In the genomic region with DNA sequence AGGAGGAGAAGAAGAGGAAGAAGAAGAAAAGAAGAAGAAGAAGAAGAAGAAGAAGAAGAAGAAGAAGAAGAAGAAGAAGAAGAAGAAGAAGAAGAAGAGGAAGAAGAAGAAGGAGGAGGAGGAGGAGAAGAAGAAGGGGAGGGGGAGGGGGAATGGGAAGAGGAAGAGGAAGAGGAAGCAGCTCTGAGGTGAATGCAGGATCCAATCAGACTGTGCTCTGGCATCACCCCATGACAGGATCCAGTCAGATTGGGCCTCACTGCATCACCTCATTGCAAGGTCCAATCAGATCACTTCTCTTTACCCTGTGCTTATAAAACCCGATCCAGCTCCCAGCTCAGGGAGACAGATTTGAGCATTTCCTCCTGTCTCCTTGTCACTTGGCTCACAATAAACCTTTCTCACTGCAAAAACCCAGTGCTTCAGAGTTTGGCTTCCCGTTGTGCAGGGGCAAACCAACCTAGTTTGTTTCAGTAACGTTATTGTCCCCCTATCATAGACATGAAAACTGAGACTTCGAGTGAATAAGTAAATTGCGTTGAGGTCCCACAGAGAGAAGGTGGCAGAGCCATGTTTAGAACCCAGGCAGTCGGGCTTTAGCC, we compare ENCODE assay signal across 21 cellular contexts. TPM values are rescaled to one million over a fixed set of nuclear protein-coding genes. Genes with fewer than 3 reads are reported as not detected.
DNase-seq lines count a peak whose midpoint lies in the region; TF ChIP-seq lines count a peak whose summit lies in the region.
"Had no signal": no experiment of that assay in that cellular context is flagged by ENCODE, and none has a peak within 500 bp of the region (broad histone marks: within the 10 kb centered on the region; RNA-seq: fewer than 3 reads in every experiment).

No MANE protein-coding gene starts in this region.

- intact Hi-C loops in tibial artery (cut with DNase I; ENCODE audit: low total_unique reads) = no loop called here

- H3K4me3 Mint-ChIP-seq in endodermal cell = no peak overlapping the region
- H3K4me3 Mint-ChIP-seq: mesothelial cell of epicardium had no signal

- no peaks in the 10 kb centered on the region for H3K79me2 ChIP-seq in DOHH2 (ENCODE audit: control insufficient read depth, low read length)

- WGBS in endodermal cell (ENCODE audit: insufficient coverage in 1 of 2, insufficient read length in 1 of 2), 2 experiments = 93 to 94% methylated on average over 5 to 6 of the region's 6 CpGs

- H3K36me3 Mint-ChIP-seq in endodermal cell (ENCODE audit: low read depth) = no peaks in the 10 kb centered on the region
- H3K36me3 Mint-ChIP-seq: mesothelial cell of epicardium had no signal

- H3K9me3 Mint-ChIP-seq in endodermal cell = no peaks in the 10 kb centered on the region

- no peak overlapping the region for H3K9ac ChIP-seq in endodermal cell (ENCODE audit: extremely low read depth, low read length, poor library complexity, severe bottlenecking)

- H3K4me3 ChIP-seq in DOHH2 (ENCODE audit: low read length) = peak overlapping the region; percentile 34
- no peak overlapping the region for H3K4me3 ChIP-seq in NB4 (ENCODE audit: low read depth, low read length)
- H3K4me3 ChIP-seq in endodermal cell (ENCODE audit: low read length) = peak overlapping the region; percentile 11
- H3K4me3 ChIP-seq in tibial artery = no peak overlapping the region

- TF ChIP-seq POLR2A in NB4 (IDR thresholded peaks at IDR 0.05; ENCODE audit: extremely low read depth, insufficient read length) = no peak

- H3K27me3 Mint-ChIP-seq in endodermal cell (ENCODE audit: insufficient read depth) = no peaks in the 10 kb centered on the region

- no peak overlapping the region for H3K27ac Mint-ChIP-seq in endodermal cell
- H3K27ac Mint-ChIP-seq: mesothelial cell of epicardium had no signal

- H3K4me1 Mint-ChIP-seq in endodermal cell = peaks cover 4% of the 10 kb centered on the region

- H3K4me1 ChIP-seq in DOHH2 (ENCODE audit: control insufficient read depth, low read length) (peaks cover 18% of the 10 kb centered on the region), endodermal cell (ENCODE audit: control insufficient read depth, insufficient read depth, low read length) (peaks cover 4% of the 10 kb centered on the region), tibial artery (peaks cover 0 to 39% (median 15%) of the 10 kb centered on the region in 4 donors)

- peak overlapping the region; percentile 5 for H3K4me2 ChIP-seq in DOHH2 (ENCODE audit: low read length)

- no peaks in the 10 kb centered on the region; the same call in 1 of the 2 replicates for H3F3A ChIP-seq in DOHH2 (ENCODE audit: control insufficient read depth, insufficient read depth)

- H3K27ac ChIP-seq in DOHH2 (ENCODE audit: low read depth, low read length) (peak overlapping the region; percentile 73), endodermal cell (ENCODE audit: low read depth, low read length) (no peak overlapping the region), tibial artery (peak overlapping the region in 1 of 2 donors; percentile 78)

- DNase-seq in DMS53 (lab: John Stamatoyannopoulos, UW) = peak; percentile 36
- no peak for DNase-seq in DMS53 treated with DMSO at 0.1 percent for 48 hours (lab: John Stamatoyannopoulos, UW; ENCODE audit: unreplicated experiment)
- DNase-seq in NB4 (ENCODE audit: low read depth) = peak; percentile 49
- DNase-seq in endodermal cell = no peak
- no peak for DNase-seq in midbrain (lab: John Stamatoyannopoulos, UW)
- DNase-seq in tibial artery = no peak
- DNase-seq in NCI-H1436 (lab: John Stamatoyannopoulos, UW) = no peak
- DNase-seq: 8988T; aorta; C1 segment of cervical spinal cord; DMS79 treated with DMSO at 0.1 percent for 48 hours; hippocampal formation; NCI-H2081; stimulated activated CD4-positive, alpha-beta T cell treated with anti-CD3 and anti-CD28 coated beads, Interleukin-15, amount 100 ng/mL, for 24 hours; stimulated activated naive CD4-positive, alpha-beta T cell had no signal

- H3K27me3 ChIP-seq in DOHH2 (ENCODE audit: control insufficient read depth, low read length) (no peaks in the 10 kb centered on the region), endodermal cell (ENCODE audit: control insufficient read depth, insufficient read depth, low read length, poor library complexity, severe bottlenecking) (no peaks in the 10 kb centered on the region), tibial artery (no peaks in the 10 kb centered on the region)

- H3K9me3 ChIP-seq in DOHH2 (ENCODE audit: control insufficient read depth, insufficient read depth, low read length) (peaks cover 17% of the 10 kb centered on the region), endodermal cell (ENCODE audit: control insufficient read depth, low read length) (no peaks in the 10 kb centered on the region), tibial artery (no peaks in the 10 kb centered on the region)

- H3K36me3 ChIP-seq in DOHH2 (ENCODE audit: control insufficient read depth, low read length) (peaks cover 8% of the 10 kb centered on the region), endodermal cell (ENCODE audit: control insufficient read depth, insufficient read depth, low read length) (no peaks in the 10 kb centered on the region), tibial artery (no peaks in the 10 kb centered on the region)
- H3K36me3 ChIP-seq: neutrophil had no signal

- no peaks in the 10 kb centered on the region for H3K9me2 ChIP-seq in DOHH2 (replicated peaks; ENCODE audit: control insufficient read depth, low read length)

- no peaks in the 10 kb centered on the region for H4K20me1 ChIP-seq in DOHH2 (ENCODE audit: control insufficient read depth, insufficient read depth, low read depth, low read length)

- no peak for TF ChIP-seq CTCF in DOHH2 (IDR thresholded peaks at IDR 0.05; ENCODE audit: low read depth, low read length, poor library complexity, severe bottlenecking)
- TF ChIP-seq CTCF in NB4 (IDR thresholded peaks at IDR 0.05; ENCODE audit: low read depth, low read length) = no peak
- TF ChIP-seq CTCF in endodermal cell (conservative IDR thresholded peaks at IDR 0.05) = no peak
- TF ChIP-seq CTCF in tibial artery (IDR thresholded peaks at IDR 0.05) = no peak

RNA-seq across cellular contexts. Expression of a gene that starts 28.6 kb away (rescaled TPM):
- total RNA-seq in endodermal cell = 100 to 1,000 TPM; 183 to 193 TPM
- polyA plus RNA-seq in endodermal cell (2013, experiment 1 of 2) = 155 TPM
- polyA plus RNA-seq in endodermal cell (2013, experiment 2 of 2) = 158 TPM

RNA-seq across cellular contexts. Expression of a gene that starts 46.6 kb away (rescaled TPM):
- total RNA-seq in endodermal cell = 10 to 100 TPM in 1 of 2 donors, 1 to 10 TPM in 1; 4.3 to 13.0 TPM
- polyA plus RNA-seq in endodermal cell (2013, experiment 1 of 2) = 13.4 TPM
- 11.1 TPM for polyA plus RNA-seq in endodermal cell (2013, experiment 2 of 2)
- total RNA-seq: kidney epithelial cell; MCF 10A; T-helper 1 cell treated with Interleukin-12 subunit alpha and Interleukin-12 subunit beta and Interleukin-4 antibody, amounts not matched to agents 30 ng/mL and 1 ng/mL, for 36 hours had no signal

RNA-seq across cellular contexts. Expression of a gene that starts 52.9 kb away (rescaled TPM):
- 100 to 1,000 TPM; 129 to 142 TPM for total RNA-seq in endodermal cell
- polyA plus RNA-seq in endodermal cell (2013, experiment 1 of 2) = 57.0 TPM
- 41.6 TPM for polyA plus RNA-seq in endodermal cell (2013, experiment 2 of 2)

Comparison
In these comparisons a context has a peak if more than half of its experiments do, and no peak if none do; other contexts are left out.
1. DNase-seq: peak in DMS53 (single experiment) and NB4 (single experiment); none in DMS53 treated with DMSO at 0.1 percent for 48 hours (single experiment), endodermal cell (single experiment), midbrain (single experiment), tibial artery (0 of 2) and NCI-H1436 (single experiment).
2. H3K4me3 ChIP-seq: peak in DOHH2 (single experiment) and endodermal cell (single experiment); none in NB4 (single experiment) and tibial artery (0 of 2).